Comparison of ENCODE assay signal across 9 cellular contexts in genomic region chr6:170291271-170292110, GRCh38. TPM values are rescaled to one million over a fixed set of nuclear protein-coding genes. Genes with fewer than 3 reads are reported as not detected.
DNase-seq lines count a peak whose midpoint lies in the region; ATAC-seq and TF ChIP-seq lines count a peak whose summit lies in the region.
"Had no signal": no experiment of that assay in that cellular context is flagged by ENCODE, and none has a peak within 500 bp of the region (broad histone marks: within the 10 kb centered on the region; RNA-seq: fewer than 3 reads in every experiment).

No MANE protein-coding gene starts in this region.

- no peaks in the 10 kb centered on the region for H3K36me3 ChIP-seq in lung (ENCODE audit: control insufficient read depth in 2 of 2, insufficient read depth in 2 of 2, low read length in 2 of 2)
- H3K36me3 ChIP-seq in stomach smooth muscle (ENCODE audit: control insufficient read depth in 2 of 2, insufficient read depth in 2 of 2, low read length in 2 of 2), result no peaks in the 10 kb centered on the region

- TF ChIP-seq CTCF in lung (IDR thresholded peaks at IDR 0.05; ENCODE audit: control extremely low read depth, extremely low read depth), result no peak

- no peak overlapping the region for H3K9ac ChIP-seq in stomach smooth muscle (ENCODE audit: low read length in 2 of 2)

- H3K4me3 ChIP-seq in lung, result peak overlapping the region; percentile 37
- H3K4me3 ChIP-seq in stomach smooth muscle (ENCODE audit: low read length in 2 of 2), result peak overlapping the region; percentile 29 to 67

- H3K9me3 ChIP-seq in lung (ENCODE audit: control insufficient read depth in 2 of 2, insufficient read depth in 1 of 2, low read length in 1 of 2) (peaks cover 0 to 2% of the 10 kb centered on the region in 2 donors), stomach smooth muscle (ENCODE audit: control insufficient read depth in 2 of 2, low read length in 2 of 2) (no peaks in the 10 kb centered on the region)

- DNase-seq in NCI-H2081 (lab: John Stamatoyannopoulos, UW), result peak; percentile 53 to 89
- no peak for DNase-seq in NCI-H2081 treated with DMSO at 0.1 percent for 48 hours (lab: John Stamatoyannopoulos, UW)
- DNase-seq in NCI-H1417 treated with DMSO at 0.1 percent for 48 hours (lab: John Stamatoyannopoulos, UW), result peak; percentile 62
- peak; percentile 23 for DNase-seq in UCSD-AML1 (lab: John Stamatoyannopoulos, UW; ENCODE audit: unreplicated experiment)
- peak; percentile 86 for DNase-seq in ecto neural progenitor cell (ENCODE audit: low spot score)
- no peak for DNase-seq in lung (ENCODE audit: low spot score)

- H3K4me1 ChIP-seq in lung (ENCODE audit: control insufficient read depth in 2 of 2, insufficient read depth in 2 of 2, low read length in 2 of 2), result peaks cover 4 to 34% of the 10 kb centered on the region in 2 donors
- H3K4me1 ChIP-seq in stomach smooth muscle (ENCODE audit: control insufficient read depth, insufficient read depth, low read length), result peaks cover 53% of the 10 kb centered on the region

- H3K27me3 ChIP-seq in lung (ENCODE audit: control insufficient read depth, insufficient read depth) (no peaks in the 10 kb centered on the region), stomach smooth muscle (ENCODE audit: control insufficient read depth in 1 of 2, insufficient read depth in 2 of 2, low read length in 2 of 2) (peaks cover 48 to 83% of the 10 kb centered on the region in 2 donors)

- H3K27ac ChIP-seq in lung (ENCODE audit: low read depth in 1 of 2, low read length in 1 of 2) (peak overlapping the region in 1 of 2 donors; percentile 67), stomach smooth muscle (ENCODE audit: low read length) (no peak overlapping the region)
- H3K27ac ChIP-seq: 22Rv1 had no signal

- peak; percentile 42 for ATAC-seq in lung (ENCODE audit: insufficient read depth, low FRiP score)
- ATAC-seq in GM18502 (IDR thresholded peaks at IDR 0.05; ENCODE audit: poor library complexity, unreplicated experiment), result no peak

- 1 to 2% methylated on average over 77 to 87 of the region's 87 CpGs for WGBS in lung, 2 donors

RNA-seq across cellular contexts. Expression of gene DLL1, which starts 0.6 kb away (rescaled TPM):
- 10 to 100 TPM; 16.2 to 16.9 TPM for total RNA-seq in lung
- polyA plus RNA-seq in lung, result 10 to 100 TPM in 1 of 2 donors, 1 to 10 TPM in 1; 6.2 to 10.2 TPM

RNA-seq across cellular contexts. Expression of gene FAM120B, which starts 15.1 kb away (rescaled TPM):
- 10 to 100 TPM; 29.5 to 35.6 TPM for total RNA-seq in lung
- 10 to 100 TPM in 1 of 2 donors, 1 to 10 TPM in 1; 8.5 to 11.8 TPM for polyA plus RNA-seq in lung

Comparison
In these comparisons a context has a peak if more than half of its experiments do, and no peak if none do; other contexts are left out.
1. DNase-seq: peak in NCI-H2081 (2 of 2), NCI-H1417 treated with DMSO at 0.1 percent for 48 hours (single experiment), UCSD-AML1 (single experiment) and ecto neural progenitor cell (single experiment); none in NCI-H2081 treated with DMSO at 0.1 percent for 48 hours (single experiment) and lung (single experiment).